8 cellular contexts compared by ENCODE assay signal in genomic region chr3:76044601-76045600, GRCh38.
DNase-seq lines count a peak whose midpoint lies in the region; ATAC-seq, FAIRE-seq and TF ChIP-seq lines count a peak whose summit lies in the region.

No MANE protein-coding gene starts in this region.

- peak overlapping the region; percentile 100 for H2BK120ac ChIP-seq in H1 (replicated peaks; ENCODE audit: low read depth, low read length)
- no peak overlapping the region for H2BK120ac ChIP-seq in trophoblast cell (ENCODE audit: insufficient read depth, low read length, poor library complexity)

- H3K36me3 ChIP-seq in MM.1S (replicated peaks; ENCODE audit: insufficient read depth, low read length) (no peaks in the 10 kb centered on the region), H1 (ENCODE audit: control insufficient read depth in 2 of 4, insufficient read depth in 4 of 4, low read length in 3 of 4) (no peaks in the 10 kb centered on the region), trophoblast cell (ENCODE audit: control insufficient read depth in 1 of 2, insufficient read depth in 2 of 2, low read length in 2 of 2) (no peaks in the 10 kb centered on the region)

- no peak overlapping the region for H3K27ac Mint-ChIP-seq in activated naive CD4-positive, alpha-beta T cell treated with anti-CD3 and anti-CD28 coated beads for 36 hours

- H3K4me1 ChIP-seq in MM.1S (ENCODE audit: low read length) = no peaks in the 10 kb centered on the region
- peaks cover 4 to 15% (median 12%) of the 10 kb centered on the region in 4 experiments; a peak in 6 of 7 replicates for H3K4me1 ChIP-seq in H1 (replicated peaks in 1 of 4; ENCODE audit: control insufficient read depth in 3 of 4, insufficient read depth in 4 of 4, low read length in 3 of 4)
- H3K4me1 ChIP-seq in trophoblast cell (ENCODE audit: control insufficient read depth in 1 of 2, insufficient read depth in 2 of 2, low read length in 2 of 2) = no peaks in the 10 kb centered on the region

- H3K14ac ChIP-seq in H1 (ENCODE audit: insufficient read length) (no peak overlapping the region), trophoblast cell (ENCODE audit: low read length) (no peak overlapping the region)

- peak overlapping the region; percentile 98 for H4K91ac ChIP-seq in H1 (replicated peaks; ENCODE audit: insufficient read length, low read length)
- no peak overlapping the region for H4K91ac ChIP-seq in trophoblast cell (ENCODE audit: low read depth, low read length)

- CTCF ChIA-PET in activated naive CD4-positive, alpha-beta T cell treated with anti-CD3 and anti-CD28 coated beads for 36 hours (lab: Charles Lee) = interaction anchor here (1.3 to 2.4 kb wide), 3 partner anchors 9 to 19 kb away, joined by 3 to 9 read pairs (median 5); no protein-coding TSS in a partner anchor
- CTCF ChIA-PET in H1 (lab: Charles Lee; ENCODE audit: partially characterized antibody) = interaction anchor here (0.6 to 3.9 kb wide), 42 partner anchors 9 to 606 kb away, joined by 3 to 54 read pairs (median 3); no protein-coding TSS in a partner anchor

- H2BK15ac ChIP-seq in H1 (ENCODE audit: low read length) = no peak overlapping the region

- ATAC-seq in GM19395 (IDR thresholded peaks at IDR 0.05; ENCODE audit: unreplicated experiment) (no peak), GM18519 (IDR thresholded peaks at IDR 0.05; ENCODE audit: low FRiP score, unreplicated experiment) (no peak)

- H3K79me1 ChIP-seq in H1 (ENCODE audit: low read depth, low read length) = no peaks in the 10 kb centered on the region
- H3K79me1 ChIP-seq in trophoblast cell (ENCODE audit: low read length) = no peaks in the 10 kb centered on the region

- H2BK12ac ChIP-seq in H1 (ENCODE audit: low read depth, low read length) (peak overlapping the region; percentile 82; the same call in 1 of the 2 replicates), trophoblast cell (ENCODE audit: low read length) (no peak overlapping the region)

- no peak overlapping the region for H3K4me3 ChIP-seq in MM.1S (ENCODE audit: low read length)
- H3K4me3 ChIP-seq in H1 (ENCODE audit: extremely low read depth in 1 of 4, insufficient read depth in 2 of 4, low read depth in 3 of 4, low read length in 4 of 4) = no peak overlapping the region; a peak in 1 of 8 replicates
- no peak overlapping the region for H3K4me3 ChIP-seq in trophoblast cell (ENCODE audit: low read depth, low read length)

- H4K12ac ChIP-seq in trophoblast cell (ENCODE audit: low read depth, low read length) = no peak overlapping the region

- H3K9me3 Mint-ChIP-seq in activated naive CD4-positive, alpha-beta T cell treated with anti-CD3 and anti-CD28 coated beads for 36 hours = peaks cover 2% of the 10 kb centered on the region

- TF ChIP-seq CTCF in MM.1S (IDR thresholded peaks at IDR 0.05; ENCODE audit: low read length) = peak; percentile 76
- peak in 2 of 3 experiments; percentile 21 to 57; a peak in 2 of 4 replicates for TF ChIP-seq CTCF in H1 (IDR thresholded peaks at IDR 0.05; ENCODE audit: control extremely low read depth in 1 of 3, insufficient read depth in 1 of 3, low read depth in 1 of 3, low read length in 3 of 3)

- H3K27ac ChIP-seq in MM.1S (ENCODE audit: low read length) (no peak overlapping the region), H1 (ENCODE audit: low read depth, low read length) (peak overlapping the region; percentile 51; the same call in 1 of the 2 replicates), trophoblast cell (ENCODE audit: low read depth, low read length) (no peak overlapping the region)

- H4K8ac ChIP-seq in H1 (ENCODE audit: extremely low read depth, insufficient read depth, low read length) (no peak overlapping the region), trophoblast cell (ENCODE audit: low read depth, low read length) (no peak overlapping the region)

- H3K27me3 ChIP-seq in MM.1S (replicated peaks; ENCODE audit: insufficient read depth, low read length) (no peaks in the 10 kb centered on the region), H1 (replicated peaks in 1 of 4; ENCODE audit: control insufficient read depth in 3 of 4, extremely low read depth in 1 of 4, insufficient read depth in 3 of 4, low read length in 3 of 4) (no peaks in the 10 kb centered on the region), trophoblast cell (ENCODE audit: insufficient read depth, low read length) (no peaks in the 10 kb centered on the region)

- no peaks in the 10 kb centered on the region for H3K9me3 ChIP-seq in MM.1S (replicated peaks; ENCODE audit: insufficient read depth, low read length)
- no peaks in the 10 kb centered on the region for H3K9me3 ChIP-seq in H1 (ENCODE audit: insufficient read depth in 2 of 2, low read depth in 1 of 2, low read length in 1 of 2)
- no peaks in the 10 kb centered on the region for H3K9me3 ChIP-seq in trophoblast cell (ENCODE audit: insufficient read depth, low read depth, low read length)

- H3K36me3 Mint-ChIP-seq in activated naive CD4-positive, alpha-beta T cell treated with anti-CD3 and anti-CD28 coated beads for 36 hours (ENCODE audit: low read depth) = no peaks in the 10 kb centered on the region

- no peak for TF ChIP-seq EP300 in H1 (IDR thresholded peaks at IDR 0.05; ENCODE audit: borderline replicate concordance in 1 of 2, low read depth in 2 of 2, low read length in 2 of 2)

- peak overlapping the region; percentile 91 for H3K18ac ChIP-seq in H1 (ENCODE audit: extremely low read depth, low read length)
- no peak overlapping the region for H3K18ac ChIP-seq in trophoblast cell (ENCODE audit: low read length)

- 38% methylated on average over 3 of the region's 3 CpGs; no CpG with 5 or more reads in 1 of the 2 experiments for WGBS in H1 (ENCODE audit: extremely low coverage in 1 of 2, insufficient coverage in 1 of 2, insufficient read length in 1 of 2, insufficient replicate concordance in 2 of 2, low coverage in 1 of 2, low lambda C conversion rate in 2 of 2, missing lambda C conversion rate in 1 of 2), 2 experiments
- no CpG with 5 or more reads among the region's 3 CpGs for WGBS in trophoblast cell (ENCODE audit: extremely low coverage, insufficient coverage, insufficient read length)

- intact Hi-C loops in activated naive CD4-positive, alpha-beta T cell treated with anti-CD3 and anti-CD28 coated beads for 36 hours (cut with micrococcal nuclease) = loop anchor here (10.0 kb wide), 1 partner anchor 320 kb away; no protein-coding TSS in a partner anchor

- no peak overlapping the region for H2AFZ ChIP-seq in MM.1S (ENCODE audit: low read length)
- H2AFZ ChIP-seq in H1 (ENCODE audit: low read length) = no peak overlapping the region
- no peak overlapping the region for H2AFZ ChIP-seq in trophoblast cell (ENCODE audit: insufficient read depth, low read length, poor library complexity)

- no peaks in the 10 kb centered on the region for H3K9me2 ChIP-seq in MM.1S (replicated peaks; ENCODE audit: insufficient read depth, low read length)

- no peaks in the 10 kb centered on the region for H3K27me3 Mint-ChIP-seq in activated naive CD4-positive, alpha-beta T cell treated with anti-CD3 and anti-CD28 coated beads for 36 hours (ENCODE audit: low read depth)

- peak; percentile 31 for DNase-seq in activated naive CD4-positive, alpha-beta T cell treated with anti-CD3 and anti-CD28 coated beads for 36 hours
- no peak for DNase-seq in activated naive CD4-positive, alpha-beta T cell treated with anti-CD3 and anti-CD28 coated beads, Interleukin-2, amount 50 U/mL, for 16 hours
- peak; percentile 49 for DNase-seq in MM.1S
- peak in 1 of 2 experiments; percentile 74 for DNase-seq in H1 (ENCODE audit: low read depth in 1 of 2, low spot score in 2 of 2)
- peak; percentile 5 to 67 for DNase-seq in trophoblast cell
- no peak for DNase-seq in middle frontal gyrus (ENCODE audit: extremely low spot score, low spot score)

- no peak overlapping the region for H3K23ac ChIP-seq in H1 (ENCODE audit: insufficient read length)
- no peak overlapping the region for H3K23ac ChIP-seq in trophoblast cell (ENCODE audit: low read length)

- no peak overlapping the region for H3K9ac ChIP-seq in MM.1S (ENCODE audit: low read length)
- H3K9ac ChIP-seq in H1 (replicated peaks in 1 of 4; ENCODE audit: extremely low read depth in 1 of 4, low read depth in 3 of 4, low read length in 3 of 4) = no peak overlapping the region
- H3K9ac ChIP-seq in trophoblast cell (ENCODE audit: low read length) = no peak overlapping the region

- POLR2A ChIA-PET in H1 (lab: Charles Lee; ENCODE audit: partially characterized antibody) = interaction anchor here (0.5 to 4.2 kb wide), 4 partner anchors 12 to 1006 kb away, joined by 3 to 14 read pairs (median 4); no protein-coding TSS in a partner anchor

- TF ChIP-seq POLR2A in H1 (IDR thresholded peaks at IDR 0.05; ENCODE audit: control extremely low read depth in 1 of 2, low read depth in 2 of 2, low read length in 2 of 2) = no peak

- H2BK5ac ChIP-seq in H1 (ENCODE audit: low read depth, low read length) (peak overlapping the region; percentile 97; the same call in 1 of the 2 replicates), trophoblast cell (ENCODE audit: low read depth, low read length, poor library complexity) (no peak overlapping the region)

- H3F3A ChIP-seq in MM.1S (ENCODE audit: insufficient read depth, low read length) = no peaks in the 10 kb centered on the region

- no peaks in the 10 kb centered on the region for H3K4me1 Mint-ChIP-seq in activated naive CD4-positive, alpha-beta T cell treated with anti-CD3 and anti-CD28 coated beads for 36 hours (ENCODE audit: low read depth)

- H3K4me3 Mint-ChIP-seq in activated naive CD4-positive, alpha-beta T cell treated with anti-CD3 and anti-CD28 coated beads for 36 hours = no peak overlapping the region

- TF ChIP-seq RAD21 in H1 (IDR thresholded peaks at IDR 0.05 in 1 of 2, conservative IDR thresholded peaks at IDR 0.05 in 1 of 2; ENCODE audit: low read depth in 2 of 2, low read length in 2 of 2) = peak; percentile 68 to 76

- peak overlapping the region; percentile 98; the same call in 1 of the 2 replicates for H2BK20ac ChIP-seq in H1 (ENCODE audit: low read length)

- peak overlapping the region; percentile 89 for H3K4ac ChIP-seq in H1 (replicated peaks; ENCODE audit: insufficient read length, low read depth, low read length)
- H3K4ac ChIP-seq in trophoblast cell (ENCODE audit: low read depth, low read length) = no peak overlapping the region

- FAIRE-seq in H1 (lab: Jason Lieb, UNC) = peak; percentile 82

- H3K79me2 ChIP-seq in MM.1S (ENCODE audit: low read length) (no peaks in the 10 kb centered on the region), H1 (ENCODE audit: control insufficient read depth in 1 of 2, insufficient read depth in 2 of 2, low read length in 2 of 2) (no peaks in the 10 kb centered on the region), trophoblast cell (ENCODE audit: control insufficient read depth, insufficient read depth, low read length, poor library complexity) (no peaks in the 10 kb centered on the region)

- peak overlapping the region; percentile 66 for H4K5ac ChIP-seq in H1 (ENCODE audit: insufficient read length, low read depth, low read length)

- H4K20me1 ChIP-seq in MM.1S (ENCODE audit: insufficient read depth, low read length) (no peaks in the 10 kb centered on the region), H1 (replicated peaks in 1 of 2; ENCODE audit: control insufficient read depth in 1 of 2, insufficient read depth in 2 of 2, low read length in 2 of 2) (no peaks in the 10 kb centered on the region)

- H2AK5ac ChIP-seq in H1 (ENCODE audit: low read depth, low read length) (peak overlapping the region; percentile 19; the same call in 1 of the 2 replicates), trophoblast cell (ENCODE audit: low read length) (no peak overlapping the region)

- H3K4me2 ChIP-seq in MM.1S (ENCODE audit: low read depth, low read length) (no peak overlapping the region), H1 (ENCODE audit: insufficient read depth in 1 of 2, low read depth in 2 of 2, low read length in 2 of 2) (0 out of 4 replicates have a peak overlapping the region, but pooled peaks of 1 of the 2 experiments have one; percentile 7), trophoblast cell (ENCODE audit: low read length) (no peak overlapping the region)

- H3K23me2 ChIP-seq in H1 (ENCODE audit: low read depth, low read length) = no peaks in the 10 kb centered on the region

- no peak overlapping the region for H3K56ac ChIP-seq in H1 (replicated peaks; ENCODE audit: insufficient read length, low read depth, low read length)

Comparison
In these comparisons a context has a peak if more than half of its experiments do, and no peak if none do; other contexts are left out.
1. DNase-seq: peak in activated naive CD4-positive, alpha-beta T cell treated with anti-CD3 and anti-CD28 coated beads for 36 hours (single experiment), MM.1S (single experiment) and trophoblast cell (2 of 2); none in activated naive CD4-positive, alpha-beta T cell treated with anti-CD3 and anti-CD28 coated beads, Interleukin-2, amount 50 U/mL, for 16 hours (single experiment) and middle frontal gyrus (single experiment).